Comparison of ENCODE assay signal across 11 cellular contexts in the genomic region with DNA sequence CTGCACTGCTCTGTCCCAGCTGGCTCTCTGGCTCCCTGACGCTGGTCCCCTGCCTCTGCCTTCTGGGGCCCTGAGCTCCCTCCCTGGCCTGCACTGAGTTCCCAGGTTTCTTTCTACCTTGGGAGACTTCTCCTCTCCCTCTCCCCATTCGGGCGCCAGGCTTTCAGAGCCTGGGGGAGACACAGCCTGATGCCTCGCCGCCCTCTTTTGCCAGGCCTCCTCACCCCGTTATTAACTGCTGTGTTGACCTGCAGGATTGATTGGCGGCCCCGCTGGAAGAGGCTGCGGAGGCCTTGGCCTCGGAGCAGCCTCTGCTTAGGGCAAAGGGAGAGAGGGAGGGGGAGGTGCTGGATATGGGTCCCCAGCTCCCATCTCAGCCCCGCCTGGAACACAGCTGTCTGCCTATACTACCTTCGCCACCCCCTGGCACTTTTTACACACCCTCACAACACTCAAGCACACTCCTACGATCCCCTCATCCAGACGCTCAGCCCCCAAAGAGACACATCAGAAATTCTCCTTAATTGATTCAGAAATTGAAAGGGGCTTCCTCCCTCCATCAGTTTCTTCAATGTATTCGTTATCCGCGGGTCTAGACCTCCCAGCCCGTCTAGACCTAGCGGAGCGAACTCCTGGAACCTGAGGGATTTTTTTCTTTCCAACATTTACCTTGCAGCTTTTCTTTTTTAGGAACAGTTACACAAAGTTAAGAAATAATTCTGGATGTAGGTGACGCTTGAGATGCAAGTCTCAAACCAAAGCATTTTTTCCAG. TPM values are rescaled to one million over a fixed set of nuclear protein-coding genes. Genes with fewer than 3 reads are reported as not detected.
A peak's percentile ranks its signal among the peaks of the same experiment; 100 is the strongest.
DNase-seq lines count a peak whose midpoint lies in the region; ATAC-seq and TF ChIP-seq lines count a peak whose summit lies in the region.
"Had no signal": no experiment of that assay in that cellular context is flagged by ENCODE, and none has a peak within 500 bp of the region (broad histone marks: within the 10 kb centered on the region; RNA-seq: fewer than 3 reads in every experiment).

No MANE protein-coding gene starts in this region.

- CTCF ChIA-PET in A673 (lab: Charles Lee), result no interaction called here

- peak overlapping the region; percentile 16 for H3K4me3 Mint-ChIP-seq in activated T-cell treated with anti-CD3 and anti-CD28 coated beads, Interleukin-2, amount 50 U/mL, for 24 hours
- peak overlapping the region; percentile 78 to 87 for H3K4me3 Mint-ChIP-seq in activated T-cell treated with anti-CD3 and anti-CD28 coated beads, Interleukin-2, amount 50 U/mL, for 72 hours
- H3K4me3 Mint-ChIP-seq in stimulated activated effector memory CD8-positive, alpha-beta T cell treated with anti-CD3 and anti-CD28 coated beads, Interleukin-12 subunit alpha, Interleukin-12 subunit beta, amount 100 ng/mL, for 72 hours, result peak overlapping the region; percentile 58

- TF ChIP-seq CTCF in A673 (conservative IDR thresholded peaks at IDR 0.05; ENCODE audit: low read depth, low read length), result no peak

- peaks cover 99% of the 10 kb centered on the region for H3K27me3 Mint-ChIP-seq in activated T-cell treated with anti-CD3 and anti-CD28 coated beads, Interleukin-2, amount 50 U/mL, for 24 hours
- peaks cover 97% of the 10 kb centered on the region for H3K27me3 Mint-ChIP-seq in activated T-cell treated with anti-CD3 and anti-CD28 coated beads, Interleukin-2, amount 50 U/mL, for 72 hours (ENCODE audit: low read depth)

- no peaks in the 10 kb centered on the region for H3K36me3 ChIP-seq in A673 (ENCODE audit: insufficient read depth, low read length, poor library complexity, severe bottlenecking)
- H3K36me3 ChIP-seq: uterus had no signal

- ATAC-seq in activated T-cell treated with anti-CD3 and anti-CD28 coated beads, Interleukin-2, amount 50 U/mL, for 72 hours (replicated peaks in 1 of 2), result no peak
- ATAC-seq in stimulated activated effector memory CD8-positive, alpha-beta T cell treated with anti-CD3 and anti-CD28 coated beads, Interleukin-12 subunit alpha, Interleukin-12 subunit beta, amount 100 ng/mL, for 72 hours, result no peak

- H3K9me3 Mint-ChIP-seq in activated T-cell treated with anti-CD3 and anti-CD28 coated beads, Interleukin-2, amount 50 U/mL, for 24 hours, result no peaks in the 10 kb centered on the region
- no peaks in the 10 kb centered on the region for H3K9me3 Mint-ChIP-seq in activated T-cell treated with anti-CD3 and anti-CD28 coated beads, Interleukin-2, amount 50 U/mL, for 72 hours
- H3K9me3 Mint-ChIP-seq in stimulated activated effector memory CD8-positive, alpha-beta T cell treated with anti-CD3 and anti-CD28 coated beads, Interleukin-12 subunit alpha, Interleukin-12 subunit beta, amount 100 ng/mL, for 72 hours, result no peaks in the 10 kb centered on the region

- H3K27ac Mint-ChIP-seq in activated T-cell treated with anti-CD3 and anti-CD28 coated beads, Interleukin-2, amount 50 U/mL, for 24 hours, result no peak overlapping the region
- H3K27ac Mint-ChIP-seq in activated T-cell treated with anti-CD3 and anti-CD28 coated beads, Interleukin-2, amount 50 U/mL, for 72 hours, result peak overlapping the region; percentile 3
- no peak overlapping the region for H3K27ac Mint-ChIP-seq in stimulated activated effector memory CD8-positive, alpha-beta T cell treated with anti-CD3 and anti-CD28 coated beads, Interleukin-12 subunit alpha, Interleukin-12 subunit beta, amount 100 ng/mL, for 72 hours

- DNase-seq in activated T-cell treated with anti-CD3 and anti-CD28 coated beads, Interleukin-2, amount 50 U/mL, for 24 hours, result no peak
- DNase-seq in activated T-cell treated with anti-CD3 and anti-CD28 coated beads for 4 hours (no peak), iPS-NIHi7 (ENCODE audit: extremely low spot score) (peak; percentile 19), NCI-H1048 (lab: John Stamatoyannopoulos, UW) (no peak), NCI-H2196 treated with DMSO at 0.1 percent for 48 hours (lab: John Stamatoyannopoulos, UW; ENCODE audit: unreplicated experiment) (no peak), A673 (ENCODE audit: low spot score) (no peak)
- DNase-seq in activated T-cell treated with anti-CD3 and anti-CD28 coated beads, Interleukin-2, amount 50 U/mL, for 72 hours, result no peak
- no peak for DNase-seq in stimulated activated effector memory CD8-positive, alpha-beta T cell treated with anti-CD3 and anti-CD28 coated beads, Interleukin-12 subunit alpha, Interleukin-12 subunit beta, amount 100 ng/mL, for 72 hours (ENCODE audit: low spot score in 2 of 2)
- DNase-seq: small intestine, uterus had no signal

- no peak overlapping the region for H3K27ac ChIP-seq in A673 (ENCODE audit: low read depth, low read length, poor library complexity, severe bottlenecking)
- H3K27ac ChIP-seq: epithelial cell of prostate, uterus had no signal

- H3K9me3 ChIP-seq in A673 (ENCODE audit: low read depth, low read length, poor library complexity, severe bottlenecking), result no peaks in the 10 kb centered on the region
- H3K9me3 ChIP-seq: uterus had no signal

- H3K4me3 ChIP-seq in A673 (ENCODE audit: low read depth, low read length, poor library complexity, severe bottlenecking), result no peak overlapping the region
- H3K4me3 ChIP-seq: uterus had no signal

- intact Hi-C loops in A673 (cut with micrococcal nuclease; ENCODE audit: unreplicated experiment), result no loop called here

- no TSS peak for BruUV-seq in A673 (replicated peaks; lab: Mats Ljungman, UMichigan)

- H3K4me1 ChIP-seq in A673 (ENCODE audit: insufficient read depth, low read length, poor library complexity, severe bottlenecking), result no peaks in the 10 kb centered on the region

- H3K36me3 Mint-ChIP-seq in activated T-cell treated with anti-CD3 and anti-CD28 coated beads, Interleukin-2, amount 50 U/mL, for 24 hours (ENCODE audit: low read depth), result no peaks in the 10 kb centered on the region
- no peaks in the 10 kb centered on the region for H3K36me3 Mint-ChIP-seq in activated T-cell treated with anti-CD3 and anti-CD28 coated beads, Interleukin-2, amount 50 U/mL, for 72 hours (ENCODE audit: insufficient read depth in 2 of 2)
- H3K36me3 Mint-ChIP-seq in stimulated activated effector memory CD8-positive, alpha-beta T cell treated with anti-CD3 and anti-CD28 coated beads, Interleukin-12 subunit alpha, Interleukin-12 subunit beta, amount 100 ng/mL, for 72 hours, result no peaks in the 10 kb centered on the region

- POLR2A ChIA-PET in A673 (lab: Charles Lee; ENCODE audit: low non-redundant PET), result no interaction called here

- peaks cover 100% of the 10 kb centered on the region for H3K27me3 ChIP-seq in A673 (replicated peaks; ENCODE audit: insufficient read depth, low read depth, low read length, poor library complexity)

- H3K4me1 Mint-ChIP-seq in activated T-cell treated with anti-CD3 and anti-CD28 coated beads, Interleukin-2, amount 50 U/mL, for 24 hours (ENCODE audit: low read depth), result peaks cover 30% of the 10 kb centered on the region
- peaks cover 42% of the 10 kb centered on the region for H3K4me1 Mint-ChIP-seq in activated T-cell treated with anti-CD3 and anti-CD28 coated beads, Interleukin-2, amount 50 U/mL, for 72 hours (ENCODE audit: low read depth)
- H3K4me1 Mint-ChIP-seq in stimulated activated effector memory CD8-positive, alpha-beta T cell treated with anti-CD3 and anti-CD28 coated beads, Interleukin-12 subunit alpha, Interleukin-12 subunit beta, amount 100 ng/mL, for 72 hours, result peaks cover 44% of the 10 kb centered on the region

RNA-seq across cellular contexts. Expression of gene PAX2, which starts 7.1 kb away (rescaled TPM):
- total RNA-seq in activated T-cell treated with anti-CD3 and anti-CD28 coated beads, Interleukin-2, amount 50 U/mL, for 72 hours, result under 1 TPM; 0.38 to 0.90 TPM
- not detected in 2 replicates for total RNA-seq in A673 (2021)

Comparison
In these comparisons a context has a peak if more than half of its experiments do, and no peak if none do; other contexts are left out.
1. H3K4me3 Mint-ChIP-seq: peak in every context shown above with its lines; median percentile 82 in activated T-cell treated with anti-CD3 and anti-CD28 coated beads, Interleukin-2, amount 50 U/mL, for 72 hours; 58 in stimulated activated effector memory CD8-positive, alpha-beta T cell treated with anti-CD3 and anti-CD28 coated beads, Interleukin-12 subunit alpha, Interleukin-12 subunit beta, amount 100 ng/mL, for 72 hours; 16 in activated T-cell treated with anti-CD3 and anti-CD28 coated beads, Interleukin-2, amount 50 U/mL, for 24 hours.